ENCODE assay signal across 12 cellular contexts in genomic region chr2:190119257-190119656, GRCh38. TPM values are rescaled to one million over a fixed set of nuclear protein-coding genes. Genes with fewer than 3 reads are reported as not detected.
DNase-seq lines count a peak whose midpoint lies in the region; ATAC-seq, FAIRE-seq and TF ChIP-seq lines count a peak whose summit lies in the region.
"Had no signal": no experiment of that assay in that cellular context is flagged by ENCODE, and none has a peak within 500 bp of the region (broad histone marks: within the 10 kb centered on the region; RNA-seq: fewer than 3 reads in every experiment).

No MANE protein-coding gene starts in this region.

- H3K4me3 Mint-ChIP-seq in activated CD4-positive, alpha-beta T cell treated with anti-CD3 and anti-CD28 coated beads for 36 hours = peak overlapping the region; percentile 3

- POLR2A ChIA-PET in activated CD4-positive, alpha-beta T cell treated with anti-CD3 and anti-CD28 coated beads for 36 hours (lab: Charles Lee) = no interaction called here

- H3K27ac ChIP-seq in caudate nucleus (ENCODE audit: low read depth, low read length) (no peak overlapping the region), keratinocyte (ENCODE audit: control insufficient read depth, insufficient read depth, low read length) (no peak overlapping the region), suprapubic skin (no peak overlapping the region)
- H3K27ac ChIP-seq: A549, neutrophil had no signal

- no peaks in the 10 kb centered on the region for H3K9me3 Mint-ChIP-seq in activated CD4-positive, alpha-beta T cell treated with anti-CD3 and anti-CD28 coated beads for 36 hours (ENCODE audit: low read depth)

- CTCF ChIA-PET in activated CD4-positive, alpha-beta T cell treated with anti-CD3 and anti-CD28 coated beads for 36 hours (lab: Charles Lee) = no interaction called here

- no peaks in the 10 kb centered on the region for H3K27me3 ChIP-seq in keratinocyte (ENCODE audit: control insufficient read depth, extremely low read depth, insufficient read depth, low read length)
- H3K27me3 ChIP-seq in suprapubic skin = no peaks in the 10 kb centered on the region
- H3K27me3 ChIP-seq: neutrophil had no signal

- no peak for FAIRE-seq in keratinocyte (lab: Jason Lieb, UNC)
- FAIRE-seq: A549 had no signal

- H3K36me3 Mint-ChIP-seq in activated CD4-positive, alpha-beta T cell treated with anti-CD3 and anti-CD28 coated beads for 36 hours (ENCODE audit: low read depth) = no peaks in the 10 kb centered on the region

- no peak for TF ChIP-seq EP300 in suprapubic skin (IDR thresholded peaks at IDR 0.05)

- H3K4me1 ChIP-seq in keratinocyte (ENCODE audit: control insufficient read depth, extremely low read depth, insufficient read depth, low read length) (no peaks in the 10 kb centered on the region), suprapubic skin (no peaks in the 10 kb centered on the region), mucosa of descending colon (ENCODE audit: low read depth) (no peaks in the 10 kb centered on the region)
- H3K4me1 ChIP-seq: A549 had no signal

- TF ChIP-seq CTCF in keratinocyte (optimal IDR thresholded peaks at IDR 0.05 in 1 of 3, IDR thresholded peaks at IDR 0.05 in 1 of 3, conservative IDR thresholded peaks at IDR 0.05 in 1 of 3; ENCODE audit: extremely low read depth in 1 of 3, insufficient read depth in 2 of 3, low read length in 3 of 3) (no peak), suprapubic skin (IDR thresholded peaks at IDR 0.05) (no peak), mucosa of descending colon (IDR thresholded peaks at IDR 0.05) (no peak)

- DNase-seq in activated CD4-positive, alpha-beta T cell treated with anti-CD3 and anti-CD28 coated beads for 36 hours = peak; percentile 19
- DNase-seq in activated CD4-positive, alpha-beta T cell treated with anti-CD3 and anti-CD28 coated beads, Interleukin-2, amount 50 U/mL, for 4 hours = no peak
- DNase-seq in caudate nucleus (lab: John Stamatoyannopoulos, UW) (peak in 44 of 61 donors; percentile 2 to 71 (median 38)), keratinocyte (ENCODE audit: low read depth, low spot score) (no peak), suprapubic skin (ENCODE audit: low spot score in 2 of 2) (no peak), mucosa of descending colon (no peak), KBM-7 (no peak)
- DNase-seq: NCI-H2171 treated with DMSO at 0.1 percent for 48 hours had no signal

- H3K36me3 ChIP-seq in keratinocyte (ENCODE audit: control insufficient read depth in 2 of 2, extremely low read depth in 1 of 2, insufficient read depth in 2 of 2, low read length in 2 of 2) = no peaks in the 10 kb centered on the region
- H3K36me3 ChIP-seq in suprapubic skin = no peaks in the 10 kb centered on the region
- no peaks in the 10 kb centered on the region for H3K36me3 ChIP-seq in mucosa of descending colon (ENCODE audit: low read depth)
- H3K36me3 ChIP-seq: neutrophil had no signal

- intact Hi-C loops in activated CD4-positive, alpha-beta T cell treated with anti-CD3 and anti-CD28 coated beads for 36 hours (cut with DNase I, micrococcal nuclease) = no loop called here
- intact Hi-C loops in mucosa of descending colon (cut with DNase I, micrococcal nuclease) = no loop called here

- dilution Hi-C loops in keratinocyte (cut with MboI; ENCODE audit: extremely low pct_ligation_motif_present, low sequenced_read_pairs) = no loop called here

- no peaks in the 10 kb centered on the region for H3K79me2 ChIP-seq in keratinocyte (ENCODE audit: control insufficient read depth, insufficient read depth, low read length)

- no peak for TF ChIP-seq POLR2A in suprapubic skin (IDR thresholded peaks at IDR 0.05)

- H3K9me3 ChIP-seq in keratinocyte (ENCODE audit: control insufficient read depth, low read depth, low read length) = no peaks in the 10 kb centered on the region
- H3K9me3 ChIP-seq in suprapubic skin = no peaks in the 10 kb centered on the region
- H3K9me3 ChIP-seq in mucosa of descending colon = no peaks in the 10 kb centered on the region
- H3K9me3 ChIP-seq: A549, neutrophil had no signal

- no peak overlapping the region for H3K9ac ChIP-seq in keratinocyte (ENCODE audit: control insufficient read depth, extremely low read depth, insufficient read depth, low read length)

- peak; percentile 42 for ATAC-seq in activated CD4-positive, alpha-beta T cell treated with anti-CD3 and anti-CD28 coated beads for 36 hours
- ATAC-seq in GM18519 (IDR thresholded peaks at IDR 0.05; ENCODE audit: low FRiP score, unreplicated experiment) = no peak
- no peak for ATAC-seq in mucosa of descending colon
- ATAC-seq: A549, HCT116 had no signal

- H3K27ac Mint-ChIP-seq in activated CD4-positive, alpha-beta T cell treated with anti-CD3 and anti-CD28 coated beads for 36 hours = no peak overlapping the region

- H3K4me1 Mint-ChIP-seq in activated CD4-positive, alpha-beta T cell treated with anti-CD3 and anti-CD28 coated beads for 36 hours = no peaks in the 10 kb centered on the region

- H3K4me3 ChIP-seq in keratinocyte (ENCODE audit: control insufficient read depth in 2 of 3, extremely low read depth in 1 of 3, insufficient read depth in 2 of 3, low read depth in 1 of 3, low read length in 3 of 3) = peak overlapping the region in 1 of 3 experiments; percentile 12
- H3K4me3 ChIP-seq in suprapubic skin = peak overlapping the region; percentile 2
- no peak overlapping the region for H3K4me3 ChIP-seq in mucosa of descending colon
- H3K4me3 ChIP-seq: A549 had no signal

- H3K9me1 ChIP-seq in keratinocyte (ENCODE audit: control insufficient read depth, extremely low read depth, insufficient read depth, low read length) = no peaks in the 10 kb centered on the region

- H3K27me3 Mint-ChIP-seq in activated CD4-positive, alpha-beta T cell treated with anti-CD3 and anti-CD28 coated beads for 36 hours = no peaks in the 10 kb centered on the region

- H3K4me2 ChIP-seq in keratinocyte (ENCODE audit: control insufficient read depth, extremely low read depth, insufficient read depth, low read depth, low read length) = peak overlapping the region; percentile 31
- H3K4me2 ChIP-seq: A549 had no signal

- WGBS in suprapubic skin = 74% methylated on average over 14 of the region's 14 CpGs

- peak overlapping the region; percentile 53 for H2AFZ ChIP-seq in keratinocyte (ENCODE audit: control insufficient read depth, low read length)

- in situ Hi-C loops in KBM-7 (cut with MboI; ENCODE audit: low pct_unique_long_range_greater_than_20kb, low sequenced_read_pairs) = no loop called here

- no peaks in the 10 kb centered on the region for H4K20me1 ChIP-seq in keratinocyte (ENCODE audit: control insufficient read depth, extremely low read depth, insufficient read depth, low read length)

RNA-seq across cellular contexts. Expression of gene MSTN, which starts 56.7 kb away (rescaled TPM):
- not detected for total RNA-seq in activated CD4-positive, alpha-beta T cell treated with anti-CD3 and anti-CD28 coated beads for 36 hours
- 0.01 to 0.10 TPM in 2 of 3 replicates, not detected in the other for polyA plus RNA-seq in keratinocyte
- polyA plus RNA-seq in keratinocyte (2011; ENCODE audit: low read depth) = 0.34 TPM
- 0.02 TPM in 1 of 2 replicates, not detected in the other for polyA plus RNA-seq in keratinocyte (2011; cell fraction: cytosol; rRNA removed)
- 0.33 TPM in 2 replicates for polyA plus RNA-seq in keratinocyte (2011; cell fraction: nucleus; rRNA removed)
- polyA plus RNA-seq in keratinocyte (2012; ENCODE audit: low replicate concordance) = 0.20 TPM in 1 of 2 replicates, not detected in the other
- 0.06 TPM in 1 of 3 replicates, not detected in the others for polyA minus RNA-seq in keratinocyte
- not detected for polyA minus RNA-seq in keratinocyte (2011; cell fraction: cytosol; rRNA and poly(A)+ RNA removed)
- 0.23 TPM in 1 of 2 replicates, not detected in the other for polyA minus RNA-seq in keratinocyte (2011; cell fraction: nucleus; rRNA and poly(A)+ RNA removed)
- total RNA-seq in suprapubic skin (under 1 TPM in 2 of 4 donors, not detected in 2; 0.38 to 0.60 TPM), mucosa of descending colon (under 1 TPM in 2 of 3 donors, not detected in 1; 0.26 to 0.35 TPM)

Comparison
In these comparisons a context has a peak if more than half of its experiments do, and no peak if none do; other contexts are left out.
1. DNase-seq: peak in activated CD4-positive, alpha-beta T cell treated with anti-CD3 and anti-CD28 coated beads for 36 hours (single experiment) and caudate nucleus (44 of 61); none in activated CD4-positive, alpha-beta T cell treated with anti-CD3 and anti-CD28 coated beads, Interleukin-2, amount 50 U/mL, for 4 hours (0 of 2), keratinocyte (single experiment), suprapubic skin (0 of 2), mucosa of descending colon (0 of 3) and KBM-7 (single experiment).